Comparison of ENCODE assay signal across 8 cellular contexts in genomic region chr4:124018383-124019317, GRCh38.
A peak's percentile ranks its signal among the peaks of the same experiment; 100 is the strongest.
DNase-seq lines count a peak whose midpoint lies in the region; ATAC-seq and TF ChIP-seq lines count a peak whose summit lies in the region.

No MANE protein-coding gene starts in this region.

- peak; percentile 100 for ATAC-seq in GM18858 (IDR thresholded peaks at IDR 0.05; ENCODE audit: unreplicated experiment)
- ATAC-seq in HG02970 (IDR thresholded peaks at IDR 0.05; ENCODE audit: low FRiP score, unreplicated experiment) = peak; percentile 100

- no peak overlapping the region for H3K4me3 Mint-ChIP-seq in progenitor cell of endocrine pancreas (ENCODE audit: low read depth)

- H3K4me1 Mint-ChIP-seq in progenitor cell of endocrine pancreas (ENCODE audit: low read depth) = peaks cover 20% of the 10 kb centered on the region

- DNase-seq in AG10803 (ENCODE audit: low read depth) (peak; percentile 86), OCI-M2 (lab: John Stamatoyannopoulos, UW; ENCODE audit: unreplicated experiment) (peak; percentile 90), fibroblast of peridontal ligament (ENCODE audit: extremely low read depth) (peak; percentile 53), progenitor cell of endocrine pancreas (ENCODE audit: low spot score, unreplicated experiment) (no peak), germinal center (ENCODE audit: low spot score) (no peak)
- no peak for DNase-seq in activated CD4-positive, CD25-positive, alpha-beta regulatory T cell (lab: John Stamatoyannopoulos, UW)

- TF ChIP-seq CTCF in AG10803 (conservative IDR thresholded peaks at IDR 0.05; ENCODE audit: low read length) = no peak
- no peak for TF ChIP-seq CTCF in progenitor cell of endocrine pancreas (IDR thresholded peaks at IDR 0.05; ENCODE audit: unreplicated experiment)

- H3K9me3 Mint-ChIP-seq in progenitor cell of endocrine pancreas (ENCODE audit: low read depth) = no peaks in the 10 kb centered on the region

- H3K4me3 ChIP-seq in AG10803 (ENCODE audit: low read length) = no peak overlapping the region

- no peaks in the 10 kb centered on the region for H3K36me3 Mint-ChIP-seq in progenitor cell of endocrine pancreas (ENCODE audit: insufficient read depth)

- peak overlapping the region; percentile 35 for H3K27ac Mint-ChIP-seq in progenitor cell of endocrine pancreas

- no peaks in the 10 kb centered on the region for H3K27me3 Mint-ChIP-seq in progenitor cell of endocrine pancreas

Comparison
In these comparisons a context has a peak if more than half of its experiments do, and no peak if none do; other contexts are left out.
1. DNase-seq: peak in AG10803 (single experiment), OCI-M2 (single experiment) and fibroblast of peridontal ligament (single experiment); none in progenitor cell of endocrine pancreas (single experiment), activated CD4-positive, CD25-positive, alpha-beta regulatory T cell (0 of 4) and germinal center (single experiment).